ENCODE assay signal across 19 cellular contexts in the genomic region with DNA sequence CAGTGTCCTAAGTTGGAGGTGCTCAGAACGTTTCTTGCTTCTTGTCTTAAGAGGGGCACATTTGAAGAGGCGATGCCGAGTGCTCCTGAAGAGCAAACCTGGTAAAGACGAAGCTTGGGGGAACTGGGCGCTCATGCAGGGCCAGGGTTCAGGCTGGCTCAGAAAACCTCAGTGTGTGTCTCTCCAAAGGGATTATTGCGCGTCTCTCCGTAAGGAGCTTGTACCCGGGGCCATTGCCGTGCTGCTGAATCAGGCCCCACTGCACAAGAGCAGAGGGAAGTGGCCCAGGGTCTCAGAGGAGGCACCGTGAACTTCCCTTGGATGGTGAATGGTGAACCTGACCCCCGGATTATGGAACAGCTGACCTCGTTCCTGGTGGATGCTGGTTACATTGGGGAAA. TPM values are rescaled to one million over a fixed set of nuclear protein-coding genes. Genes with fewer than 3 reads are reported as not detected.
A peak's percentile ranks its signal among the peaks of the same experiment; 100 is the strongest.
DNase-seq lines count a peak whose midpoint lies in the region; ATAC-seq, FAIRE-seq and TF ChIP-seq lines count a peak whose summit lies in the region.
"Had no signal": no experiment of that assay in that cellular context is flagged by ENCODE, and none has a peak within 500 bp of the region (broad histone marks: within the 10 kb centered on the region; RNA-seq: fewer than 3 reads in every experiment).

No MANE protein-coding gene starts in this region.

- H3K27ac ChIP-seq in SK-N-SH (ENCODE audit: low read depth in 2 of 2, low read length in 1 of 2) (no peak overlapping the region), right atrium auricular region (no peak overlapping the region), right cardiac atrium (ENCODE audit: low read length) (no peak overlapping the region), kidney (ENCODE audit: low read depth in 2 of 2, low read length in 2 of 2) (no peak overlapping the region), vagina (no peak overlapping the region)
- H3K27ac ChIP-seq: BLaER1 treated with 17β-estradiol and CSF1 and Interleukin-3, amounts not matched to agents 10 nM and 100 nM; Peyer's patch had no signal

- H3K4me1 ChIP-seq in SK-N-SH (ENCODE audit: control insufficient read depth in 1 of 2, insufficient read depth in 2 of 2, low read depth in 1 of 2, low read length in 1 of 2) (no peaks in the 10 kb centered on the region; a peak in 1 of 4 replicates), right atrium auricular region (no peaks in the 10 kb centered on the region), right cardiac atrium (ENCODE audit: control insufficient read depth, insufficient read depth, low read length) (no peaks in the 10 kb centered on the region), kidney (ENCODE audit: control insufficient read depth in 1 of 2, insufficient read depth in 1 of 2, low read depth in 1 of 2, low read length in 2 of 2) (no peaks in the 10 kb centered on the region), vagina (no peaks in the 10 kb centered on the region)
- H3K4me1 ChIP-seq: Peyer's patch had no signal

- WGBS in SK-N-SH (ENCODE audit: low lambda C conversion rate): 70% methylated on average over 13 of the region's 13 CpGs
- 87% methylated on average over 13 of the region's 13 CpGs for WGBS in right cardiac atrium

- ATAC-seq in SK-N-SH treated with all-trans-retinoic acid at 6 μM for 48 hours (no peak), right cardiac atrium (no peak)

- CTCF ChIA-PET in SK-N-SH (lab: Yijun Ruan, JAX): no interaction called here

- H3K9me2 ChIP-seq in SK-N-SH: no peaks in the 10 kb centered on the region

- TF ChIP-seq CTCF in SK-N-SH (IDR thresholded peaks at IDR 0.05) (no peak), right atrium auricular region (IDR thresholded peaks at IDR 0.05) (no peak), kidney (IDR thresholded peaks at IDR 0.05; ENCODE audit: borderline replicate concordance, extremely low read depth, insufficient read depth) (no peak), vagina (IDR thresholded peaks at IDR 0.05) (no peak)

- H3K27me3 ChIP-seq in SK-N-SH (ENCODE audit: insufficient read depth) (peaks cover 11% of the 10 kb centered on the region; the same call in 1 of the 2 replicates), right atrium auricular region (no peaks in the 10 kb centered on the region), right cardiac atrium (ENCODE audit: control insufficient read depth, insufficient read depth) (no peaks in the 10 kb centered on the region), vagina (no peaks in the 10 kb centered on the region)
- H3K27me3 ChIP-seq: BLaER1 treated with 17β-estradiol and CSF1 and Interleukin-3, amounts not matched to agents 10 nM and 100 nM; Peyer's patch had no signal

- no peak for TF ChIP-seq POLR2A in vagina (IDR thresholded peaks at IDR 0.05)
- no peak for TF ChIP-seq POLR2A in GM12891 (IDR thresholded peaks at IDR 0.05; ENCODE audit: low read depth, low read length)

- FAIRE-seq in kidney (lab: Jason Lieb, UNC): no peak
- no peak for FAIRE-seq in GM12891 (lab: Jason Lieb, UNC)
- FAIRE-seq: H54, HepG2 had no signal

- no peaks in the 10 kb centered on the region for H3K79me2 ChIP-seq in SK-N-SH (ENCODE audit: insufficient read depth)

- H3K36me3 ChIP-seq in SK-N-SH (replicated peaks in 1 of 2; ENCODE audit: control insufficient read depth in 1 of 2, insufficient read depth in 2 of 2, low read length in 1 of 2) (no peaks in the 10 kb centered on the region), right atrium auricular region (no peaks in the 10 kb centered on the region), kidney (ENCODE audit: control insufficient read depth in 1 of 2, insufficient read depth in 2 of 2, low read length in 2 of 2) (no peaks in the 10 kb centered on the region), vagina (no peaks in the 10 kb centered on the region)
- H3K36me3 ChIP-seq: BLaER1 treated with 17β-estradiol and CSF1 and Interleukin-3, amounts not matched to agents 10 nM and 100 nM; Peyer's patch had no signal

- DNase-seq in SK-N-SH (peak; percentile 2), right atrium auricular region (ENCODE audit: low spot score) (peak; percentile 32), right cardiac atrium (no peak), kidney (peak; percentile 13), vagina (ENCODE audit: extremely low spot score in 2 of 2) (peak; percentile 34 to 71), NCI-H524 treated with DMSO at 0.1 percent for 48 hours (lab: John Stamatoyannopoulos, UW) (no peak), GM12891 (ENCODE audit: insufficient read length, low spot score) (no peak)
- DNase-seq: 8988T, Karpas-422, MM.1S, NCI-H1105 treated with DMSO at 0.1 percent for 48 hours, NCI-H187 treated with DMSO at 0.1 percent for 48 hours, NCI-H446, NCI-H748 treated with DMSO at 0.1 percent for 48 hours had no signal

- POLR2A ChIA-PET in SK-N-SH (lab: Yijun Ruan, JAX): no interaction called here

- intact Hi-C loops in right cardiac atrium (cut with DNase I): no loop called here
- intact Hi-C loops in kidney (cut with DNase I): no loop called here
- intact Hi-C loops in vagina (cut with DNase I): no loop called here

- H3K9me3 ChIP-seq in SK-N-SH: no peaks in the 10 kb centered on the region
- H3K9me3 ChIP-seq in right atrium auricular region: no peaks in the 10 kb centered on the region
- no peaks in the 10 kb centered on the region for H3K9me3 ChIP-seq in right cardiac atrium (ENCODE audit: control insufficient read depth, low read length)
- no peaks in the 10 kb centered on the region for H3K9me3 ChIP-seq in kidney (ENCODE audit: control insufficient read depth in 1 of 2, low read length in 2 of 2)
- no peaks in the 10 kb centered on the region for H3K9me3 ChIP-seq in vagina
- H3K9me3 ChIP-seq: BLaER1 treated with 17β-estradiol and CSF1 and Interleukin-3, amounts not matched to agents 10 nM and 100 nM; Peyer's patch had no signal

- TF ChIP-seq RAD21 in SK-N-SH (IDR thresholded peaks at IDR 0.05; ENCODE audit: low read length): no peak

- no peaks in the 10 kb centered on the region for H4K20me1 ChIP-seq in SK-N-SH (ENCODE audit: insufficient read depth)
- H4K20me1 ChIP-seq: BLaER1 treated with 17β-estradiol and CSF1 and Interleukin-3, amounts not matched to agents 10 nM and 100 nM had no signal

- no peak overlapping the region for H2AFZ ChIP-seq in SK-N-SH (ENCODE audit: low read depth)

- TF ChIP-seq EP300 in SK-N-SH (IDR thresholded peaks at IDR 0.05; ENCODE audit: borderline replicate concordance in 1 of 2, low read depth in 1 of 2, low read length in 1 of 2): no peak

- no peak overlapping the region for H3K4me2 ChIP-seq in SK-N-SH

- H3K9ac ChIP-seq in SK-N-SH (no peak overlapping the region), kidney (ENCODE audit: low read length in 2 of 2) (no peak overlapping the region)
- H3K9ac ChIP-seq: BLaER1 treated with 17β-estradiol and CSF1 and Interleukin-3, amounts not matched to agents 10 nM and 100 nM had no signal

- H3F3A ChIP-seq in SK-N-SH (replicated peaks; ENCODE audit: insufficient read depth): peaks cover 3% of the 10 kb centered on the region

- H3K4me3 ChIP-seq in SK-N-SH (ENCODE audit: low read depth in 2 of 2, low read length in 1 of 2) (no peak overlapping the region), right atrium auricular region (no peak overlapping the region), right cardiac atrium (ENCODE audit: low read length) (no peak overlapping the region), kidney (ENCODE audit: low read length in 2 of 2) (no peak overlapping the region), vagina (no peak overlapping the region)
- H3K4me3 ChIP-seq: BLaER1 treated with 17β-estradiol and CSF1 and Interleukin-3, amounts not matched to agents 10 nM and 100 nM; Peyer's patch had no signal

TF ChIP-seq in SK-N-SH, 30 proteins besides CTCF, POLR2A, EP300 and RAD21 (continues in another document):
- TF ChIP-seq FOXM1 (IDR thresholded peaks at IDR 0.05; ENCODE audit: low read depth) (no peak), SIN3A (IDR thresholded peaks at IDR 0.05; ENCODE audit: borderline replicate concordance, low read depth, low read length) (no peak)

TF ChIP-seq in SK-N-SH treated with all-trans-retinoic acid at 6 μM for 48 hours, 23 proteins besides CTCF, POLR2A, EP300 and RAD21 (continues in another document):
- TF ChIP-seq ZC3H10 (CRISPR knock-in tag; IDR thresholded peaks at IDR 0.05) (no peak), CREB5 (CRISPR knock-in tag; IDR thresholded peaks at IDR 0.05; ENCODE audit: low read depth) (no peak), GLIS3 (CRISPR knock-in tag; IDR thresholded peaks at IDR 0.05) (no peak)

TF ChIP-seq in GM12891, 5 proteins besides CTCF, POLR2A, EP300 and RAD21:
- TF ChIP-seq SPI1 (IDR thresholded peaks at IDR 0.05; ENCODE audit: low read depth, low read length): no peak
- TF ChIP-seq TAF1 (IDR thresholded peaks at IDR 0.05; ENCODE audit: low read depth, low read length): no peak
- no peak for TF ChIP-seq POLR2AphosphoS5 (IDR thresholded peaks at IDR 0.05; ENCODE audit: low read depth, low read length)
- no peak for TF ChIP-seq POU2F2 (IDR thresholded peaks at IDR 0.05; ENCODE audit: low read depth, low read length)
- TF ChIP-seq PAX5 (IDR thresholded peaks at IDR 0.05; ENCODE audit: insufficient read depth, low read length, severe bottlenecking): no peak

RNA-seq across cellular contexts. Expression of gene PSAPL1, which starts 44.4 kb away (rescaled TPM):
- polyA plus RNA-seq in SK-N-SH (2012; rRNA removed) (0.02 and 0.03 TPM in 2 replicates), right cardiac atrium (not detected), kidney (ENCODE audit: insufficient read depth, low read depth, low replicate concordance) (not detected)
- polyA plus RNA-seq in SK-N-SH (2012; cell fraction: cytosol; rRNA removed): 0.01 TPM in 2 replicates
- 0.01 and 0.02 TPM in 2 replicates for polyA plus RNA-seq in SK-N-SH (2012; cell fraction: nucleus; rRNA removed)
- total RNA-seq in right atrium auricular region (under 1 TPM in 1 of 2 donors, not detected in 1; 0.12 TPM), right cardiac atrium (not detected), kidney (not detected), vagina (not detected)
- polyA plus RNA-seq in GM12891 (2012; ENCODE audit: low read depth, missing spikeins): not detected
- total RNA-seq: Peyer's patch had no signal

Comparison
In these comparisons a context has a peak if more than half of its experiments do, and no peak if none do; other contexts are left out.
1. DNase-seq: peak in SK-N-SH (single experiment), right atrium auricular region (single experiment), kidney (single experiment) and vagina (2 of 2); none in right cardiac atrium (0 of 3), NCI-H524 treated with DMSO at 0.1 percent for 48 hours (single experiment) and GM12891 (single experiment).